In genomic region chr16:84045818-84046470, GRCh38 we compare ENCODE assay signal across 1 cellular context.
TF ChIP-seq lines count a peak whose summit lies in the region.

No MANE protein-coding gene starts in this region.

TF ChIP-seq in H1, 55 proteins besides CTCF, POLR2A, EP300 and RAD21:
- TF ChIP-seq SP4 (IDR thresholded peaks at IDR 0.05; ENCODE audit: low read length): no peak
- TF ChIP-seq CREB1 (IDR thresholded peaks at IDR 0.05): no peak
